15 cellular contexts compared by ENCODE assay signal in the genomic region with DNA sequence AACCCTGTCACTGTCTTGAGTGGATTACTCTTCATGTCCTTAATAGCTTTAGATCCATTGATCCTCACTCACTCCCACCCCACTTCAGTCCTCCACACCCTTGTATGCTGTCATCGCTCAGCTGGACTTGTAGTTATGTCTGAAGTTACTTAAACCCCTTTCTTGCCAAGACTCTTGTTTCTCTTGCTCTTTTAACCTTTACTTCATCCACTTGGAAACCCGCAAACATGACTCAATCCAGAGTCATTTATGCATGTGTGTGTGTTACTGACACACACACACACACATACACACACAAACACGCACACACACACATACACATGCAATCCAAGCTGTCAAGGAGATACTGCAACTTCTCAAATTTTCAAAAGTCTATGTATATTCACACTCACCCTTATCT.
DNase-seq lines count a peak whose midpoint lies in the region; ATAC-seq and TF ChIP-seq lines count a peak whose summit lies in the region.
"Had no signal": no experiment of that assay in that cellular context is flagged by ENCODE, and none has a peak within 500 bp of the region (broad histone marks: within the 10 kb centered on the region; RNA-seq: fewer than 3 reads in every experiment).

No MANE protein-coding gene starts in this region.

- H3K4me2 ChIP-seq in IMR-90 (ENCODE audit: low read depth, low read length), result no peak overlapping the region

- H2BK5ac ChIP-seq in IMR-90 (ENCODE audit: low read depth, low read length, poor library complexity, severe bottlenecking), result no peak overlapping the region

- H3K14ac ChIP-seq in IMR-90 (replicated peaks; ENCODE audit: low read depth, low read length), result no peak overlapping the region

- TF ChIP-seq CTCF in IMR-90 (conservative IDR thresholded peaks at IDR 0.05; ENCODE audit: low read depth, low read length), result no peak
- TF ChIP-seq CTCF in epithelial cell of esophagus (IDR thresholded peaks at IDR 0.05; ENCODE audit: insufficient read depth, low read depth, low read length, missing control alignments), result no peak

- no peak overlapping the region for H4K91ac ChIP-seq in IMR-90 (ENCODE audit: insufficient read depth, low read depth, low read length)

- no peak overlapping the region for H3K27ac ChIP-seq in IMR-90 (ENCODE audit: insufficient read depth, low read length)
- H3K27ac ChIP-seq: C4-2B had no signal

- no peak for TF ChIP-seq RAD21 in IMR-90 (IDR thresholded peaks at IDR 0.05; ENCODE audit: low read length)

- no peaks in the 10 kb centered on the region for H4K20me1 ChIP-seq in IMR-90 (ENCODE audit: insufficient read depth, low read length)

- no peak overlapping the region for H2BK15ac ChIP-seq in IMR-90 (ENCODE audit: low read depth, low read length)

- intact Hi-C loops in IMR-90 (cut with micrococcal nuclease), result no loop called here

- no peak overlapping the region for H4K8ac ChIP-seq in IMR-90 (ENCODE audit: low read depth in 2 of 2, low read length in 2 of 2)

- dilution Hi-C loops in IMR-90 (cut with HindIII; ENCODE audit: low sequenced_read_pairs, unreplicated experiment), result no loop called here

- H3K9me1 ChIP-seq in IMR-90 (ENCODE audit: insufficient read depth, low read length), result peaks cover under 1% of the 10 kb centered on the region; the same call in 1 of the 2 replicates

- TF ChIP-seq POLR2A in IMR-90 (IDR thresholded peaks at IDR 0.05; ENCODE audit: low read depth, low read length), result no peak
- TF ChIP-seq POLR2A in erythroblast (IDR thresholded peaks at IDR 0.05; ENCODE audit: low read length), result no peak

- CTCF ChIA-PET in IMR-90 (lab: Yijun Ruan, JAX), result no interaction called here

- H3K9me3 ChIP-seq in IMR-90 (ENCODE audit: control insufficient read depth, insufficient read depth, low read length), result no peaks in the 10 kb centered on the region

- H3K4ac ChIP-seq in IMR-90 (ENCODE audit: low read depth, low read length), result no peak overlapping the region

- H2AFZ ChIP-seq in IMR-90 (replicated peaks; ENCODE audit: low read length, poor library complexity), result no peak overlapping the region

- peaks cover 4% of the 10 kb centered on the region for H3K4me1 ChIP-seq in IMR-90 (ENCODE audit: control insufficient read depth, insufficient read depth, low read length)

- H3K18ac ChIP-seq in IMR-90 (ENCODE audit: low read depth, low read length), result no peak overlapping the region

- POLR2A ChIA-PET in IMR-90 (lab: Charles Lee; ENCODE audit: unreplicated experiment), result no interaction called here

- no peak overlapping the region for H2BK120ac ChIP-seq in IMR-90 (ENCODE audit: low read depth, low read length)

- no peaks in the 10 kb centered on the region for H3K27me3 ChIP-seq in IMR-90 (ENCODE audit: control insufficient read depth, insufficient read depth, low read length)

- peaks cover 2 to 17% of the 10 kb centered on the region in 2 experiments; a peak in 3 of 4 replicates for H3K79me1 ChIP-seq in IMR-90 (ENCODE audit: low read depth in 1 of 2, low read length in 2 of 2)

- no peak overlapping the region for H3K4me3 ChIP-seq in IMR-90 (ENCODE audit: insufficient read depth, low read depth, low read length)
- no peak overlapping the region for H3K4me3 ChIP-seq in epithelial cell of esophagus (ENCODE audit: low read length)

- H3K36me3 ChIP-seq in IMR-90 (ENCODE audit: control insufficient read depth, insufficient read depth, low read length), result peaks cover 22% of the 10 kb centered on the region

- peak; percentile 75 for ATAC-seq in IMR-90 (ENCODE audit: low read depth)
- no peak for ATAC-seq in HG02973 (IDR thresholded peaks at IDR 0.05; ENCODE audit: unreplicated experiment)
- ATAC-seq: Panc1 had no signal

- no TSS peak for BruUV-seq in IMR-90 (replicated peaks; lab: Mats Ljungman, UMichigan)

- no peak overlapping the region for H3K23ac ChIP-seq in IMR-90 (ENCODE audit: low read depth, low read length)

- H2AK9ac ChIP-seq in IMR-90 (replicated peaks; ENCODE audit: low read depth, low read length, poor library complexity), result no peak overlapping the region

- no peak overlapping the region for H3K56ac ChIP-seq in IMR-90 (ENCODE audit: extremely low read depth, insufficient read depth, low read length)

- in situ Hi-C loops in IMR-90 (cut with MboI; ENCODE audit: low sequenced_read_pairs), result no loop called here

- no peak overlapping the region for H4K5ac ChIP-seq in IMR-90 (ENCODE audit: low read depth, low read length)

- no peak overlapping the region for H2BK20ac ChIP-seq in IMR-90 (ENCODE audit: low read depth, low read length)

- DNase-seq in AG20443 (ENCODE audit: low spot score) (peak; percentile 52), IMR-90 (peak; percentile 99), epithelial cell of esophagus (ENCODE audit: low read depth) (peak; percentile 45), myocyte (ENCODE audit: low read depth) (peak; percentile 63), COLO829 (ENCODE audit: low spot score) (no peak), NCI-H1048 (lab: John Stamatoyannopoulos, UW) (no peak), erythroblast (lab: John Stamatoyannopoulos, UW) (no peak)
- DNase-seq: activated naive CD4-positive, alpha-beta T cell treated with anti-CD3 and anti-CD28 coated beads, Interleukin-2, amount 10 ng/mL, durations not matched to agents 7 days and 5 days; hypothalamus; NCI-H2171 treated with DMSO at 0.1 percent for 48 hours; stimulated activated CD4-positive, alpha-beta T cell treated with anti-CD3 and anti-CD28 coated beads, Interleukin-2, amount 100 ng/mL, for 48 hours; stimulated activated naive CD4-positive, alpha-beta T cell treated with Interleukin-2 at 50 U/mL for 16 hours had no signal

- no peak overlapping the region for H3K9ac ChIP-seq in IMR-90 (ENCODE audit: low read depth, low read length)

- WGBS in IMR-90 (ENCODE audit: extremely low coverage in 2 of 2, insufficient read length in 1 of 2), 2 experiments, result 80% methylated on average over 1 of the region's 3 CpGs; no CpG with 5 or more reads in 1 of the 2 experiments

- H2AK5ac ChIP-seq in IMR-90 (ENCODE audit: low read depth, low read length), result no peak overlapping the region

TF ChIP-seq in IMR-90, 13 proteins besides CTCF, POLR2A, EP300 and RAD21:
- TF ChIP-seq CEBPB (IDR thresholded peaks at IDR 0.05; ENCODE audit: low read depth, low read length) (peak; percentile 73; the same call in 1 of the 2 replicates), SMC3 (IDR thresholded peaks at IDR 0.05; ENCODE audit: low read depth, low read length) (no peak), MAZ (IDR thresholded peaks at IDR 0.05; ENCODE audit: borderline replicate concordance, low read depth, low read length) (0 out of 2 replicates have a peak, but pooled peaks have one; percentile 25), CHD1 (IDR thresholded peaks at IDR 0.05; ENCODE audit: low read depth, low read length) (no peak), NFE2L2 (IDR thresholded peaks at IDR 0.05; ENCODE audit: low read depth, low read length) (no peak), MAFK (IDR thresholded peaks at IDR 0.05; ENCODE audit: low read depth, low read length) (no peak; the same call in 1 of the 2 replicates), RCOR1 (IDR thresholded peaks at IDR 0.05; ENCODE audit: insufficient replicate concordance, low read length) (peak; percentile 40), FOS (IDR thresholded peaks at IDR 0.05; ENCODE audit: low read depth, low read length) (peak; percentile 91), MXI1 (IDR thresholded peaks at IDR 0.05; ENCODE audit: borderline replicate concordance, low read depth, low read length) (no peak), ELK1 (IDR thresholded peaks at IDR 0.05; ENCODE audit: borderline replicate concordance, low read depth, low read length) (no peak), RFX5 (IDR thresholded peaks at IDR 0.05; ENCODE audit: low read depth, low read length) (no peak), BHLHE40 (IDR thresholded peaks at IDR 0.05; ENCODE audit: low read depth, low read length) (peak; percentile 61)
- TF ChIP-seq, protein P1, sequence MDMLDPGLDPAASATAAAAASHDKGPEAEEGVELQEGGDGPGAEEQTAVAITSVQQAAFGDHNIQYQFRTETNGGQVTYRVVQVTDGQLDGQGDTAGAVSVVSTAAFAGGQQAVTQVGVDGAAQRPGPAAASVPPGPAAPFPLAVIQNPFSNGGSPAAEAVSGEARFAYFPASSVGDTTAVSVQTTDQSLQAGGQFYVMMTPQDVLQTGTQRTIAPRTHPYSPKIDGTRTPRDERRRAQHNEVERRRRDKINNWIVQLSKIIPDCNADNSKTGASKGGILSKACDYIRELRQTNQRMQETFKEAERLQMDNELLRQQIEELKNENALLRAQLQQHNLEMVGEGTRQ (IDR thresholded peaks at IDR 0.05; ENCODE audit: low read depth, low read length), result no peak
TF ChIP-seq in IMR-90: peak in this region for 5.

Comparison
In these comparisons a context has a peak if more than half of its experiments do, and no peak if none do; other contexts are left out.
1. DNase-seq: peak in AG20443 (single experiment), IMR-90 (single experiment), epithelial cell of esophagus (single experiment) and myocyte (single experiment); none in COLO829 (single experiment), NCI-H1048 (single experiment) and erythroblast (0 of 2).